Comparison of ENCODE assay signal across 29 cellular contexts in the genomic region with DNA sequence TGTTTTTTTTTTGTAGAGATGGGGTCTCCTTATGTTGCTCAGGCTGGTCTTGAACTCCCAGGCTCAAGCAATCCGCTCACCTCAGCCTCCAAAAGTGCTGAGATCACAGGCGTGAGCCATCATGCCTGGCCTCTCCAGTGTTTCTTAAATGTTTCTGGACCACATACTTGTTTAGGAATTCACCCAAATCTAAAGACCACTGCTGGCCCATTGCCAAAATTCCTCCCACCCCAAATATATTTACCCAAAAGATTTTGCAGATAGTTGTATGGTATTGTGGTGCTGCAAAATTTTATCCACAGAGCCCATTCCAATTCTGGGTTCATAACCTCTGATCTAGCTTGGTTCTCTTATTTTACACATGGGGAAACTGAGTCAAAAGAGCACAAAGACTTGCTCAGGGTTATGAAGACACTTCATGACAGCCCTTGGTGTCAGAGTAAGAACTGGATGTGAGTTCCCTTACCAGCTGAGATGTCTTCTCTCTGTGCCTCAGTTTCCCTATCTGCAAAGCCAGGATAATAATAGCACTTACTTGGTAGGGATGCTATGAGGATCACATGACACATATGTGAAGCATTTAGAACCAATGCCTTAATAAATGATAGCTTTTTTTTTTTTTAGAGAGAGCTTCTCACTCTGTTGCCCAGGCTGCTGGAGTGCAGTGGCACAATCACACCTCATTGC. TPM values are rescaled to one million over a fixed set of nuclear protein-coding genes. Genes with fewer than 3 reads are reported as not detected.
"Had no signal": no experiment of that assay in that cellular context is flagged by ENCODE, and none has a peak within 500 bp of the region (broad histone marks: within the 10 kb centered on the region; RNA-seq: fewer than 3 reads in every experiment).

No MANE protein-coding gene starts in this region.

- H3K27ac ChIP-seq: brain microvascular endothelial cell, coronary artery, foreskin keratinocyte, gastrocnemius medialis had no signal

- DNase-seq: activated CD4-positive, alpha-beta memory T cell treated with anti-CD3 and anti-CD28 coated beads, Interleukin-2, amount 10 ng/mL, durations not matched to agents 7 days and 5 days; activated CD4-positive, alpha-beta T cell treated with anti-CD3 and anti-CD28 coated beads for 36 hours; activated CD4-positive, CD25-positive, alpha-beta regulatory T cell; activated CD4-positive, CD25-positive, alpha-beta regulatory T cell treated with anti-CD3 and anti-CD28 coated beads, Interleukin-2, amount 50 U/mL, for 72 hours; activated CD8-positive, alpha-beta memory T cell treated with anti-CD3 and anti-CD28 coated beads, Interleukin-2, amount 50 U/mL, for 48 hours; activated gamma-delta T cell; activated naive CD4-positive, alpha-beta T cell treated with anti-CD3 and anti-CD28 coated beads, Interleukin-2, amount 50 U/mL, for 16 hours; activated naive CD4-positive, alpha-beta T cell treated with Interleukin-2 at 50 U/mL for 16 hours; activated T-cell treated with anti-CD3 and anti-CD28 coated beads, Interleukin-2, amount 50 U/mL, for 24 hours; activated T-cell treated with anti-CD3 and anti-CD28 coated beads, Interleukin-2, amount 50 U/mL, for 72 hours; anterior cingulate cortex; dorsolateral prefrontal cortex; effector memory CD4-positive, alpha-beta T cell; endodermal cell; gastrocnemius medialis; glutamatergic neuron; heart left ventricle; T-helper 17 cell; T1000 had no signal

- H3K36me3 ChIP-seq: brain microvascular endothelial cell, esophagus muscularis mucosa, gastrocnemius medialis, heart left ventricle had no signal

- H3K4me1 ChIP-seq: foreskin keratinocyte, gastrocnemius medialis had no signal

- H3K4me3 ChIP-seq: coronary artery, dorsolateral prefrontal cortex, esophagus muscularis mucosa, gastrocnemius medialis, heart left ventricle had no signal

- H3K9me3 ChIP-seq: esophagus muscularis mucosa had no signal

- ATAC-seq: activated T-cell treated with anti-CD3 and anti-CD28 coated beads, Interleukin-2, amount 50 U/mL, for 72 hours; foreskin keratinocyte had no signal

- H3K27me3 ChIP-seq: brain microvascular endothelial cell, foreskin keratinocyte, gastrocnemius medialis had no signal

- FAIRE-seq: astrocyte had no signal

RNA-seq across cellular contexts. Expression of a gene that starts 10.9 kb away (rescaled TPM):
- total RNA-seq: activated CD4-positive, alpha-beta memory T cell treated with anti-CD3 and anti-CD28 coated beads, Interleukin-2, amount 10 ng/mL, durations not matched to agents 7 days and 5 days; activated CD4-positive, alpha-beta T cell treated with anti-CD3 and anti-CD28 coated beads for 36 hours; activated CD4-positive, alpha-beta T cell treated with anti-CD3 and anti-CD28 coated beads, Interleukin-2, amount 10 ng/mL, durations not matched to agents 24 days and 14 days; activated T-cell treated with anti-CD3 and anti-CD28 coated beads, Interleukin-2, amount 50 U/mL, for 72 hours; astrocyte; bronchial epithelial cell; cardiac septum; cerebellum; dorsolateral prefrontal cortex; endodermal cell; esophagus muscularis mucosa; foreskin keratinocyte; gastrocnemius medialis; heart left ventricle; T-helper 17 cell had no signal
- polyA plus RNA-seq: adipose tissue, foreskin keratinocyte, heart left ventricle had no signal

RNA-seq across cellular contexts. Expression of a gene that starts 30.8 kb away (rescaled TPM):
- total RNA-seq: bronchial epithelial cell, foreskin keratinocyte had no signal
- polyA plus RNA-seq: foreskin keratinocyte had no signal

RNA-seq across cellular contexts. Expression of a gene that starts 57.2 kb away (rescaled TPM):
- total RNA-seq: activated CD4-positive, alpha-beta memory T cell treated with anti-CD3 and anti-CD28 coated beads, Interleukin-2, amount 10 ng/mL, durations not matched to agents 7 days and 5 days; activated CD4-positive, alpha-beta T cell treated with anti-CD3 and anti-CD28 coated beads for 36 hours; activated CD4-positive, alpha-beta T cell treated with anti-CD3 and anti-CD28 coated beads, Interleukin-2, amount 10 ng/mL, durations not matched to agents 24 days and 14 days; activated T-cell treated with anti-CD3 and anti-CD28 coated beads, Interleukin-2, amount 50 U/mL, for 72 hours; astrocyte; bronchial epithelial cell; cardiac septum; cerebellum; dorsolateral prefrontal cortex; endodermal cell; esophagus muscularis mucosa; foreskin keratinocyte; gastrocnemius medialis; heart left ventricle; T-helper 17 cell had no signal
- polyA plus RNA-seq: adipose tissue, foreskin keratinocyte, heart left ventricle had no signal
